In genomic region chr17:21001111-21001812, GRCh38 we compare ENCODE assay signal across 13 cellular contexts. TPM values are rescaled to one million over a fixed set of nuclear protein-coding genes. Genes with fewer than 3 reads are reported as not detected.
DNase-seq lines count a peak whose midpoint lies in the region; ATAC-seq and TF ChIP-seq lines count a peak whose summit lies in the region.
"Had no signal": no experiment of that assay in that cellular context is flagged by ENCODE, and none has a peak within 500 bp of the region (broad histone marks: within the 10 kb centered on the region; RNA-seq: fewer than 3 reads in every experiment).

No MANE protein-coding gene starts in this region.

- no peak for DNase-seq in T-helper 2 cell treated with Interferon-gamma antibody and Interleukin-4, amounts not matched to agents 5 μg/mL and 100 μg/mL, for 36 hours (ENCODE audit: low spot score)
- DNase-seq in T-helper 2 cell: no peak
- no peak for DNase-seq in activated CD4-positive, alpha-beta memory T cell treated with anti-CD3 and anti-CD28 coated beads for 36 hours
- DNase-seq in globus pallidus (ENCODE audit: low spot score): peak; percentile 72
- peak in 1 of 2 donors; percentile 41 for DNase-seq in gastrocnemius medialis
- no peak for DNase-seq in GM13976 (ENCODE audit: low spot score)
- DNase-seq in tibial nerve (ENCODE audit: low spot score in 2 of 2): no peak
- DNase-seq in NCI-H128 (lab: John Stamatoyannopoulos, UW; ENCODE audit: unreplicated experiment): no peak
- DNase-seq: activated CD4-positive, CD25-positive, alpha-beta regulatory T cell treated with anti-CD3 and anti-CD28 coated beads, Interleukin-2, amount 50 U/mL, for 72 hours; NCI-H1930; stimulated activated CD4-positive, alpha-beta T cell treated with anti-CD3 and anti-CD28 coated beads, Interleukin-4, amount 100 ng/mL, for 1 hour had no signal

- peaks cover 40 to 53% of the 10 kb centered on the region in 2 donors for H3K4me1 ChIP-seq in gastrocnemius medialis
- peaks cover 0 to 90% (median 17%) of the 10 kb centered on the region in 4 donors for H3K4me1 ChIP-seq in tibial nerve

- 41 to 50% methylated on average over 7 of the region's 7 CpGs for WGBS in tibial nerve, 2 donors

- in situ Hi-C loops in gastrocnemius medialis (cut with MboI; ENCODE audit: low sequenced_read_pairs in 4 of 4): no loop called here
- in situ Hi-C loops in GM13976 (cut with MboI; ENCODE audit: low sequenced_read_pairs, unreplicated experiment): no loop called here

- H3K9me3 Mint-ChIP-seq in T-helper 2 cell treated with Interferon-gamma antibody and Interleukin-4, amounts not matched to agents 5 μg/mL and 100 μg/mL, for 36 hours: no peaks in the 10 kb centered on the region
- no peaks in the 10 kb centered on the region for H3K9me3 Mint-ChIP-seq in activated CD4-positive, alpha-beta memory T cell treated with anti-CD3 and anti-CD28 coated beads for 36 hours

- H3K27me3 ChIP-seq in gastrocnemius medialis (no peaks in the 10 kb centered on the region), tibial nerve (no peaks in the 10 kb centered on the region)
- H3K27me3 ChIP-seq: Peyer's patch had no signal

- TF ChIP-seq CTCF in gastrocnemius medialis (IDR thresholded peaks at IDR 0.05 in 4 of 5, conservative IDR thresholded peaks at IDR 0.05 in 1 of 5): no peak
- no peak for TF ChIP-seq CTCF in GM13976 (IDR thresholded peaks at IDR 0.05; ENCODE audit: borderline replicate concordance, control extremely low read depth, extremely low read depth, insufficient read depth, missing control alignments)
- no peak for TF ChIP-seq CTCF in tibial nerve (IDR thresholded peaks at IDR 0.05)

- H3K36me3 ChIP-seq in gastrocnemius medialis (peaks cover 0 to 46% of the 10 kb centered on the region in 2 donors), tibial nerve (peaks cover 0 to 63% (median 15%) of the 10 kb centered on the region in 3 donors)

- H3K27ac ChIP-seq in gastrocnemius medialis (peak overlapping the region; percentile 53 to 83 (median 67)), tibial nerve (peak overlapping the region in 2 of 4 donors; percentile 54 to 80)
- H3K27ac ChIP-seq: A549 had no signal

- peak overlapping the region; percentile 88 for H3K27ac Mint-ChIP-seq in T-helper 2 cell treated with Interferon-gamma antibody and Interleukin-4, amounts not matched to agents 5 μg/mL and 100 μg/mL, for 36 hours
- H3K27ac Mint-ChIP-seq in activated CD4-positive, alpha-beta memory T cell treated with anti-CD3 and anti-CD28 coated beads for 36 hours: peak overlapping the region; percentile 4

- H3K4me3 ChIP-seq in gastrocnemius medialis (no peak overlapping the region), tibial nerve (no peak overlapping the region)
- H3K4me3 ChIP-seq: A549, Peyer's patch had no signal

- no peak overlapping the region for H3K4me3 Mint-ChIP-seq in T-helper 2 cell treated with Interferon-gamma antibody and Interleukin-4, amounts not matched to agents 5 μg/mL and 100 μg/mL, for 36 hours
- H3K4me3 Mint-ChIP-seq in activated CD4-positive, alpha-beta memory T cell treated with anti-CD3 and anti-CD28 coated beads for 36 hours: no peak overlapping the region

- TF ChIP-seq EP300 in tibial nerve (IDR thresholded peaks at IDR 0.05): no peak

- peaks cover 42% of the 10 kb centered on the region for H3K36me3 Mint-ChIP-seq in T-helper 2 cell treated with Interferon-gamma antibody and Interleukin-4, amounts not matched to agents 5 μg/mL and 100 μg/mL, for 36 hours (ENCODE audit: low read depth)
- peaks cover 34% of the 10 kb centered on the region for H3K36me3 Mint-ChIP-seq in activated CD4-positive, alpha-beta memory T cell treated with anti-CD3 and anti-CD28 coated beads for 36 hours

- ATAC-seq in gastrocnemius medialis: peak; percentile 52 to 81
- ATAC-seq: A549 had no signal

- no peaks in the 10 kb centered on the region for H3K9me3 ChIP-seq in gastrocnemius medialis
- H3K9me3 ChIP-seq in tibial nerve: no peaks in the 10 kb centered on the region
- H3K9me3 ChIP-seq: A549, Peyer's patch had no signal

- intact Hi-C loops in activated CD4-positive, alpha-beta memory T cell treated with anti-CD3 and anti-CD28 coated beads for 36 hours (cut with micrococcal nuclease): no loop called here
- intact Hi-C loops in gastrocnemius medialis (cut with DNase I; ENCODE audit: low total_unique reads): loop anchor here (5.0 kb wide), 1 partner anchor 41 kb away; the partner anchor contains the start of gene USP22

- CTCF ChIA-PET in activated CD4-positive, alpha-beta memory T cell treated with anti-CD3 and anti-CD28 coated beads for 36 hours (lab: Charles Lee): no interaction called here

- POLR2A ChIA-PET in activated CD4-positive, alpha-beta memory T cell treated with anti-CD3 and anti-CD28 coated beads for 36 hours (lab: Charles Lee): no interaction called here

- peaks cover 29% of the 10 kb centered on the region for H3K4me1 Mint-ChIP-seq in T-helper 2 cell treated with Interferon-gamma antibody and Interleukin-4, amounts not matched to agents 5 μg/mL and 100 μg/mL, for 36 hours (ENCODE audit: low read depth)
- peaks cover 25% of the 10 kb centered on the region for H3K4me1 Mint-ChIP-seq in activated CD4-positive, alpha-beta memory T cell treated with anti-CD3 and anti-CD28 coated beads for 36 hours (ENCODE audit: low read depth)

- TF ChIP-seq POLR2A in gastrocnemius medialis (IDR thresholded peaks at IDR 0.05) (no peak), tibial nerve (IDR thresholded peaks at IDR 0.05) (no peak)

- no peaks in the 10 kb centered on the region for H3K27me3 Mint-ChIP-seq in T-helper 2 cell treated with Interferon-gamma antibody and Interleukin-4, amounts not matched to agents 5 μg/mL and 100 μg/mL, for 36 hours (ENCODE audit: low read depth)
- H3K27me3 Mint-ChIP-seq in activated CD4-positive, alpha-beta memory T cell treated with anti-CD3 and anti-CD28 coated beads for 36 hours: no peaks in the 10 kb centered on the region

RNA-seq across cellular contexts. Expression of gene USP22, which starts 41.5 kb away (rescaled TPM):
- 100 to 1,000 TPM; 120 to 124 TPM for total RNA-seq in activated CD4-positive, alpha-beta memory T cell treated with anti-CD3 and anti-CD28 coated beads for 36 hours
- total RNA-seq in gastrocnemius medialis (100 to 1,000 TPM; 120 to 258 (median 143) TPM), tibial nerve (100 to 1,000 TPM; 109 to 169 (median 133) TPM)
